In the genomic region with DNA sequence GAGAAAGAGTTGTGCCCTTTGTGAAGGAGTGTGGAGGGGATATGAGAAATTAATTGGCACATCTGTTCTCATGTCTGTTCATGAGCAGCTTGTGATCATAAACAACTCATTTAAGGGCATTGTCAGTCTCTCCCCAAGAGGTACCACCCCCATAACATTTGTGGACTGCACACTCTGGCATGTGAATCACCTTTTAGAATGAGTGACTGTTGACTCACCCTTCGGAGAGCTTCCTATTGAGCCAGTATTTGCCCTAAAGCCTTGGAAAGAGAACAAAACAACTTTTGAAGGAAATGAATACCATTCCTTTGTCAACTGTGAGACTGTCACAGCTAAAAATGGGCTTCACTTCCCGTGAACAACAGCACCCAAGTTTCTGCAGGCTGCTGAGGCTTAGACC, we compare ENCODE assay signal across 11 cellular contexts. TPM values are rescaled to one million over a fixed set of nuclear protein-coding genes. Genes with fewer than 3 reads are reported as not detected.
DNase-seq lines count a peak whose midpoint lies in the region; ATAC-seq and TF ChIP-seq lines count a peak whose summit lies in the region.
"Had no signal": no experiment of that assay in that cellular context is flagged by ENCODE, and none has a peak within 500 bp of the region (broad histone marks: within the 10 kb centered on the region; RNA-seq: fewer than 3 reads in every experiment).

No MANE protein-coding gene starts in this region.

- H3K9me3 ChIP-seq in HEK293 (ENCODE audit: control insufficient read depth, insufficient read depth, low read depth, low read length) (no peaks in the 10 kb centered on the region), SJSA1 (replicated peaks) (no peaks in the 10 kb centered on the region), T-helper 17 cell (ENCODE audit: control insufficient read depth, low read length, poor library complexity, severe bottlenecking) (no peaks in the 10 kb centered on the region)
- H3K9me3 ChIP-seq: right atrium auricular region had no signal

- no peak overlapping the region for H3K4me3 Mint-ChIP-seq in T-helper 17 cell

- H3K4me1 Mint-ChIP-seq in T-helper 17 cell: no peaks in the 10 kb centered on the region

- H3K4me1 ChIP-seq in ACC112 (ENCODE audit: control insufficient read depth, insufficient read depth, low read length, unreplicated experiment) (peaks cover 27% of the 10 kb centered on the region), HEK293 (ENCODE audit: control insufficient read depth, insufficient read depth, low read length) (no peaks in the 10 kb centered on the region), SJSA1 (replicated peaks) (peaks cover 28% of the 10 kb centered on the region)
- H3K4me1 ChIP-seq: right atrium auricular region had no signal

- POLR2A ChIA-PET in HEK293 (lab: Yijun Ruan, JAX): no interaction called here

- no peaks in the 10 kb centered on the region for H3K79me2 ChIP-seq in ACC112 (ENCODE audit: control insufficient read depth, insufficient read depth, low read length, unreplicated experiment)

- no peaks in the 10 kb centered on the region for H3K36me3 Mint-ChIP-seq in T-helper 17 cell (ENCODE audit: low read depth)

- H3K27me3 Mint-ChIP-seq in T-helper 17 cell: no peaks in the 10 kb centered on the region

- no peak overlapping the region for H3K27ac Mint-ChIP-seq in T-helper 17 cell

- DNase-seq in SJSA1 (ENCODE audit: low read depth in 1 of 2, low spot score in 2 of 2): peak; percentile 80 to 92
- DNase-seq in fibroblast of the conjunctiva (ENCODE audit: low read depth): peak; percentile 30
- DNase-seq in central memory CD4-positive, alpha-beta T cell: no peak
- no peak for DNase-seq in cerebellar cortex (ENCODE audit: low spot score)
- no peak for DNase-seq in T-helper 17 cell
- DNase-seq: DMS79 treated with DMSO at 0.1 percent for 48 hours, head of caudate nucleus had no signal

- CTCF ChIA-PET in HEK293 (lab: Yijun Ruan, JAX): interaction anchor here (1.1 to 1.4 kb wide), 2 partner anchors 11 to 13 kb away, joined by 3 to 5 read pairs; no protein-coding TSS in a partner anchor

- H2AFZ ChIP-seq in ACC112 (ENCODE audit: low read length, unreplicated experiment): peak overlapping the region; percentile 44

- ATAC-seq in HG03139 (IDR thresholded peaks at IDR 0.05; ENCODE audit: unreplicated experiment) (no peak), T-helper 17 cell (no peak)

- H3K27ac ChIP-seq in ACC112 (ENCODE audit: low read depth, low read length) (peak overlapping the region; percentile 66), HEK293 (ENCODE audit: extremely low read depth, low read depth, low read length) (no peak overlapping the region), SJSA1 (peak overlapping the region; percentile 49)
- H3K27ac ChIP-seq: right atrium auricular region had no signal

- H3K27me3 ChIP-seq in ACC112 (ENCODE audit: insufficient read depth, low read length) (no peaks in the 10 kb centered on the region), SJSA1 (replicated peaks) (no peaks in the 10 kb centered on the region)
- H3K27me3 ChIP-seq: right atrium auricular region had no signal

- H3K4me3 ChIP-seq in ACC112 (ENCODE audit: low read depth, low read length) (no peak overlapping the region), HEK293 (ENCODE audit: low read depth, low read length) (no peak overlapping the region), SJSA1 (no peak overlapping the region)
- H3K4me3 ChIP-seq: right atrium auricular region had no signal

- TF ChIP-seq CTCF in HEK293 (tag by site-specific recombination; IDR thresholded peaks at IDR 0.05): no peak

- H3K36me3 ChIP-seq in ACC112 (ENCODE audit: insufficient read depth, low read length) (no peaks in the 10 kb centered on the region), HEK293 (ENCODE audit: control insufficient read depth in 2 of 2, insufficient read depth in 1 of 2, low read length in 2 of 2) (no peaks in the 10 kb centered on the region), SJSA1 (no peaks in the 10 kb centered on the region)
- H3K36me3 ChIP-seq: right atrium auricular region had no signal

TF ChIP-seq in HEK293, 187 proteins besides CTCF, POLR2A, EP300 and RAD21:
- no peak for TF ChIP-seq BCL11A (tag by site-specific recombination; IDR thresholded peaks at IDR 0.05; ENCODE audit: low read depth)
- peak; percentile 73 for TF ChIP-seq PRDM10 (tag by site-specific recombination; IDR thresholded peaks at IDR 0.05)

RNA-seq across cellular contexts. Expression of gene MYSM1, which starts 27.5 kb away (rescaled TPM):
- 12.7 and 14.1 TPM in 2 replicates for total RNA-seq in SJSA1 (2014; rRNA removed; shearing (Covaris generic))
- total RNA-seq in T-helper 17 cell: 10 to 100 TPM; 54.1 to 63.7 TPM

RNA-seq across cellular contexts. Expression of gene JUN, which starts 56.5 kb away (rescaled TPM):
- total RNA-seq in SJSA1 (2014; rRNA removed; shearing (Covaris generic)): 80.9 and 102 TPM in 2 replicates
- total RNA-seq in T-helper 17 cell: 1,000 to 10,000 TPM; 1,878 to 2,007 TPM

Comparison
In these comparisons a context has a peak if more than half of its experiments do, and no peak if none do; other contexts are left out.
1. DNase-seq: peak in SJSA1 (2 of 2) and fibroblast of the conjunctiva (single experiment); none in central memory CD4-positive, alpha-beta T cell (single experiment), cerebellar cortex (single experiment) and T-helper 17 cell (0 of 3).
2. RNA of gene JUN, which starts 56.5 kb away (total RNA-seq): 1,878 to 2,007 TPM in T-helper 17 cell; 80.9 to 102 TPM in SJSA1; every median in the first group is over 10 times any median in the second.